Comparison of ENCODE assay signal across 8 cellular contexts in genomic region chr19:1513492-1514294, GRCh38. TPM values are rescaled to one million over a fixed set of nuclear protein-coding genes. Genes with fewer than 3 reads are reported as not detected.
DNase-seq lines count a peak whose midpoint lies in the region; ATAC-seq and TF ChIP-seq lines count a peak whose summit lies in the region.

No MANE protein-coding gene starts in this region.

- H3K27ac ChIP-seq in psoas muscle = peak overlapping the region; percentile 89

- H3K4me1 ChIP-seq in psoas muscle = peaks cover 6% of the 10 kb centered on the region

- TF ChIP-seq CTCF in GM10248 (IDR thresholded peaks at IDR 0.05; ENCODE audit: control extremely low read depth, extremely low read depth, low read depth, missing control alignments) (peak; percentile 55), psoas muscle (IDR thresholded peaks at IDR 0.05) (peak; percentile 64)

- H3K36me3 ChIP-seq in psoas muscle (ENCODE audit: insufficient read depth in 1 of 2, low read depth in 1 of 2) = no peaks in the 10 kb centered on the region

- ATAC-seq in activated T-cell treated with anti-CD3 and anti-CD28 coated beads, Interleukin-2, amount 50 U/mL, for 4 hours = peak; percentile 49 to 51
- ATAC-seq in psoas muscle (peak; percentile 77 to 87 (median 80)), HG02970 (IDR thresholded peaks at IDR 0.05; ENCODE audit: low FRiP score, unreplicated experiment) (no peak)

- peak overlapping the region; percentile 73 for H3K4me3 ChIP-seq in psoas muscle

- 4 to 6% (median 5%) methylated on average over 27 to 53 of the region's 53 CpGs for WGBS in psoas muscle, 3 donors

- H3K36me3 Mint-ChIP-seq in activated T-cell treated with anti-CD3 and anti-CD28 coated beads, Interleukin-2, amount 50 U/mL, for 4 hours (ENCODE audit: insufficient read depth) = no peaks in the 10 kb centered on the region

- H3K4me1 Mint-ChIP-seq in activated T-cell treated with anti-CD3 and anti-CD28 coated beads, Interleukin-2, amount 50 U/mL, for 4 hours (ENCODE audit: low read depth) = peaks cover 6% of the 10 kb centered on the region

- H3K27me3 Mint-ChIP-seq in activated T-cell treated with anti-CD3 and anti-CD28 coated beads, Interleukin-2, amount 50 U/mL, for 4 hours (ENCODE audit: low read depth) = peaks cover 10% of the 10 kb centered on the region

- CTCF ChIA-PET in GM10248 (lab: Yijun Ruan, JAX) = interaction anchor here (1.0 kb wide), 1 partner anchor 234 kb away, joined by 3 read pairs; no protein-coding TSS in a partner anchor

- POLR2A ChIA-PET in GM10248 (lab: Yijun Ruan, JAX) = no interaction called here

- peak overlapping the region; percentile 6 for H3K4me3 Mint-ChIP-seq in activated T-cell treated with anti-CD3 and anti-CD28 coated beads, Interleukin-2, amount 50 U/mL, for 4 hours

- intact Hi-C loops in psoas muscle (cut with DNase I) = loop anchor here in 1 of 2 donors (5.0 kb wide), 1 partner anchor 231 kb away; no protein-coding TSS in a partner anchor

- no peaks in the 10 kb centered on the region for H3K9me3 ChIP-seq in psoas muscle

- DNase-seq in GM10248 (ENCODE audit: extremely low spot score) (peak; percentile 80), NOMO-1 treated with dmso at 0.1 percent for 144 hours (lab: John Stamatoyannopoulos, UW; ENCODE audit: unreplicated experiment) (peak; percentile 49), fibroblast of the conjunctiva (ENCODE audit: low read depth) (peak; percentile 17), psoas muscle (peak; percentile 63 to 84), pons (ENCODE audit: low spot score) (no peak), COR-L47 (lab: John Stamatoyannopoulos, UW) (no peak)
- peak; percentile 65 for DNase-seq in activated T-cell treated with anti-CD3 and anti-CD28 coated beads, Interleukin-2, amount 50 U/mL, for 4 hours

- H3K9me3 Mint-ChIP-seq in activated T-cell treated with anti-CD3 and anti-CD28 coated beads, Interleukin-2, amount 50 U/mL, for 4 hours = no peaks in the 10 kb centered on the region

- peaks cover 0 to 5% (median 0%) of the 10 kb centered on the region in 3 donors for H3K27me3 ChIP-seq in psoas muscle (ENCODE audit: insufficient read depth in 3 of 3, low read length in 2 of 3)

RNA-seq across cellular contexts. Expression of gene ADAMTSL5, which starts 0.9 kb away (rescaled TPM):
- 1 to 10 TPM; 5.8 to 9.7 (median 6.8) TPM for total RNA-seq in activated T-cell treated with anti-CD3 and anti-CD28 coated beads, Interleukin-2, amount 50 U/mL, for 4 hours
- total RNA-seq in psoas muscle = 10 to 100 TPM in 3 of 4 donors, 1 to 10 TPM in 1; 8.1 to 20.1 (median 14.1) TPM
- 10 to 100 TPM in 1 of 3 donors, 1 to 10 TPM in 2; 3.9 to 12.6 (median 9.7) TPM for polyA plus RNA-seq in psoas muscle

RNA-seq across cellular contexts. Expression of gene PLK5, which starts 10.2 kb away (rescaled TPM):
- total RNA-seq in activated T-cell treated with anti-CD3 and anti-CD28 coated beads, Interleukin-2, amount 50 U/mL, for 4 hours = not detected
- not detected for total RNA-seq in psoas muscle
- polyA plus RNA-seq in psoas muscle = under 1 TPM in 2 of 3 donors, not detected in 1; 0.03 to 0.35 TPM

RNA-seq across cellular contexts. Expression of gene REEP6, which starts 22.7 kb away (rescaled TPM):
- 1 to 10 TPM; 1.8 to 3.4 (median 1.9) TPM for total RNA-seq in activated T-cell treated with anti-CD3 and anti-CD28 coated beads, Interleukin-2, amount 50 U/mL, for 4 hours
- 1 to 10 TPM in 3 of 4 donors, under 1 TPM in 1; 0.23 to 2.0 (median 1.4) TPM for total RNA-seq in psoas muscle
- polyA plus RNA-seq in psoas muscle = 1 to 10 TPM in 1 of 3 donors, under 1 TPM in 2; 0.55 to 1.5 (median 0.78) TPM

RNA-seq across cellular contexts. Expression of gene PCSK4, which starts 23.5 kb away (rescaled TPM):
- total RNA-seq in activated T-cell treated with anti-CD3 and anti-CD28 coated beads, Interleukin-2, amount 50 U/mL, for 4 hours = under 1 TPM; 0.46 to 0.50 (median 0.49) TPM
- total RNA-seq in psoas muscle = 1 to 10 TPM in 1 of 4 donors, under 1 TPM in 3; 0.57 to 1.5 (median 0.93) TPM
- 1 to 10 TPM in 1 of 3 donors, under 1 TPM in 2; 0.74 to 1.3 (median 0.84) TPM for polyA plus RNA-seq in psoas muscle

RNA-seq across cellular contexts. Expression of gene C19orf25, which starts 34.7 kb away (rescaled TPM):
- total RNA-seq in activated T-cell treated with anti-CD3 and anti-CD28 coated beads, Interleukin-2, amount 50 U/mL, for 4 hours = 10 to 100 TPM; 31.0 to 32.1 (median 32.0) TPM
- 10 to 100 TPM in 3 of 4 donors, 1 to 10 TPM in 1; 8.1 to 20.1 (median 14.7) TPM for total RNA-seq in psoas muscle
- 10 to 100 TPM; 19.9 to 45.0 (median 30.4) TPM for polyA plus RNA-seq in psoas muscle

Comparison
In these comparisons a context has a peak if more than half of its experiments do, and no peak if none do; other contexts are left out.
1. DNase-seq: peak in GM10248 (single experiment), NOMO-1 treated with dmso at 0.1 percent for 144 hours (single experiment), activated T-cell treated with anti-CD3 and anti-CD28 coated beads, Interleukin-2, amount 50 U/mL, for 4 hours (single experiment), fibroblast of the conjunctiva (single experiment) and psoas muscle (2 of 2); none in pons (single experiment) and COR-L47 (single experiment).